13 cellular contexts compared by ENCODE assay signal in genomic region chr13:51282923-51283322, GRCh38. TPM values are rescaled to one million over a fixed set of nuclear protein-coding genes. Genes with fewer than 3 reads are reported as not detected.
"Had no signal": no experiment of that assay in that cellular context is flagged by ENCODE, and none has a peak within 500 bp of the region (broad histone marks: within the 10 kb centered on the region; RNA-seq: fewer than 3 reads in every experiment).

No MANE protein-coding gene starts in this region.

RNA-seq across cellular contexts. Expression of gene SERPINE3, which starts 56.6 kb away (rescaled TPM):
- total RNA-seq: activated B cell treated with CpG ODN at 0.5 μM for 24 hours; activated CD4-positive, alpha-beta memory T cell treated with anti-CD3 and anti-CD28 coated beads, Interleukin-2, amount 10 ng/mL, durations not matched to agents 7 days and 5 days; activated CD4-positive, alpha-beta T cell treated with anti-CD3 and anti-CD28 coated beads, Interleukin-2, amount 10 ng/mL, durations not matched to agents 7 days and 5 days; activated CD8-positive, alpha-beta memory T cell treated with anti-CD3 and anti-CD28 coated beads, Interleukin-2, amount 10 ng/mL, durations not matched to agents 7 days and 5 days; activated CD8-positive, alpha-beta T cell treated with anti-CD3 and anti-CD28 coated beads, Interleukin-2, amount 10 ng/mL, durations not matched to agents 7 days and 5 days; activated naive CD4-positive, alpha-beta T cell treated with anti-CD3 and anti-CD28 coated beads for 36 hours; activated naive CD4-positive, alpha-beta T cell treated with anti-CD3 and anti-CD28 coated beads, Interleukin-2, amount 50 U/mL, for 72 hours; activated naive CD8-positive, alpha-beta T cell treated with anti-CD3 and anti-CD28 coated beads for 36 hours; adrenal gland; aorta; astrocyte; body of pancreas; cardiac septum had no signal
- polyA plus RNA-seq: aorta had no signal
